In genomic region chr15:28020644-28021043, GRCh38 we compare ENCODE assay signal across 23 cellular contexts.
DNase-seq lines count a peak whose midpoint lies in the region; ATAC-seq and TF ChIP-seq lines count a peak whose summit lies in the region.
"Had no signal": no experiment of that assay in that cellular context is flagged by ENCODE, and none has a peak within 500 bp of the region (broad histone marks: within the 10 kb centered on the region; RNA-seq: fewer than 3 reads in every experiment).

No MANE protein-coding gene starts in this region.

- no peak for TF ChIP-seq CTCF in coronary artery (IDR thresholded peaks at IDR 0.05)
- no peak for TF ChIP-seq CTCF in neural progenitor cell (IDR thresholded peaks at IDR 0.05)

- no peak overlapping the region for H3K4me3 Mint-ChIP-seq in activated CD4-positive, alpha-beta T cell treated with anti-CD3 and anti-CD28 coated beads, Interleukin-2, amount 10 ng/mL, durations not matched to agents 24 days and 14 days
- H3K4me3 Mint-ChIP-seq in neural progenitor cell = no peak overlapping the region
- no peak overlapping the region for H3K4me3 Mint-ChIP-seq in stimulated activated naive B cell treated with anti-CD40 and anti-IgM and Interleukin-4, amounts not matched to agents 10 μg/mL and 1 μg/mL and 100 μg/mL, for 72 hours
- H3K4me3 Mint-ChIP-seq: B cell; CD14-positive monocyte; CD8-positive, alpha-beta memory T cell had no signal

- no peak overlapping the region for H3K4me2 ChIP-seq in neural progenitor cell
- H3K4me2 ChIP-seq: SK-N-SH had no signal

- H3F3A ChIP-seq in neural progenitor cell (ENCODE audit: low read depth) = peaks cover 15% of the 10 kb centered on the region

- no peaks in the 10 kb centered on the region for H3K36me3 ChIP-seq in neural progenitor cell

- H3K27me3 ChIP-seq in neural progenitor cell = no peaks in the 10 kb centered on the region

- no peak overlapping the region for H2AFZ ChIP-seq in neural progenitor cell (replicated peaks)

- no peak overlapping the region for H3K27ac ChIP-seq in coronary artery
- H3K27ac ChIP-seq in neural progenitor cell = no peak overlapping the region
- H3K27ac ChIP-seq: 22Rv1 had no signal

- peaks cover 15% of the 10 kb centered on the region for H3K4me1 ChIP-seq in neural progenitor cell

- ATAC-seq in HG03520 (IDR thresholded peaks at IDR 0.05; ENCODE audit: unreplicated experiment) = no peak
- no peak for ATAC-seq in stimulated activated naive B cell treated with anti-CD40 and anti-IgM and Interleukin-4, amounts not matched to agents 10 μg/mL and 1 μg/mL and 100 μg/mL, for 72 hours (replicated peaks)
- ATAC-seq: PC-3 had no signal

- H3K9ac ChIP-seq in neural progenitor cell = no peak overlapping the region
- H3K9ac ChIP-seq: SK-N-SH had no signal

- H3K4me1 Mint-ChIP-seq in activated CD4-positive, alpha-beta T cell treated with anti-CD3 and anti-CD28 coated beads, Interleukin-2, amount 10 ng/mL, durations not matched to agents 24 days and 14 days = no peaks in the 10 kb centered on the region
- H3K4me1 Mint-ChIP-seq in neural progenitor cell = peaks cover 24% of the 10 kb centered on the region
- H3K4me1 Mint-ChIP-seq in stimulated activated naive B cell treated with anti-CD40 and anti-IgM and Interleukin-4, amounts not matched to agents 10 μg/mL and 1 μg/mL and 100 μg/mL, for 72 hours = peaks cover 0 to 13% of the 10 kb centered on the region in 2 donors
- H3K4me1 Mint-ChIP-seq: B cell; CD14-positive monocyte; CD8-positive, alpha-beta memory T cell had no signal

- no peaks in the 10 kb centered on the region for H3K27me3 Mint-ChIP-seq in activated CD4-positive, alpha-beta T cell treated with anti-CD3 and anti-CD28 coated beads, Interleukin-2, amount 10 ng/mL, durations not matched to agents 24 days and 14 days
- H3K27me3 Mint-ChIP-seq in neural progenitor cell (ENCODE audit: insufficient read depth, low read depth) = peaks cover 8% of the 10 kb centered on the region
- peaks cover 3 to 8% of the 10 kb centered on the region in 2 donors for H3K27me3 Mint-ChIP-seq in stimulated activated naive B cell treated with anti-CD40 and anti-IgM and Interleukin-4, amounts not matched to agents 10 μg/mL and 1 μg/mL and 100 μg/mL, for 72 hours
- H3K27me3 Mint-ChIP-seq: B cell had no signal

- no peaks in the 10 kb centered on the region for H3K79me2 ChIP-seq in neural progenitor cell (ENCODE audit: low read depth)

- no peak overlapping the region for H3K27ac Mint-ChIP-seq in activated CD4-positive, alpha-beta T cell treated with anti-CD3 and anti-CD28 coated beads, Interleukin-2, amount 10 ng/mL, durations not matched to agents 24 days and 14 days
- peak overlapping the region; percentile 44 for H3K27ac Mint-ChIP-seq in neural progenitor cell
- no peak overlapping the region for H3K27ac Mint-ChIP-seq in stimulated activated naive B cell treated with anti-CD40 and anti-IgM and Interleukin-4, amounts not matched to agents 10 μg/mL and 1 μg/mL and 100 μg/mL, for 72 hours
- H3K27ac Mint-ChIP-seq: B cell; CD8-positive, alpha-beta memory T cell had no signal

- no peaks in the 10 kb centered on the region for H3K9me3 ChIP-seq in neural progenitor cell (ENCODE audit: low read depth)
- H3K9me3 ChIP-seq: SK-N-SH had no signal

- no peaks in the 10 kb centered on the region for H3K9me3 Mint-ChIP-seq in activated CD4-positive, alpha-beta T cell treated with anti-CD3 and anti-CD28 coated beads, Interleukin-2, amount 10 ng/mL, durations not matched to agents 24 days and 14 days
- peaks cover 2% of the 10 kb centered on the region for H3K9me3 Mint-ChIP-seq in neural progenitor cell
- no peaks in the 10 kb centered on the region for H3K9me3 Mint-ChIP-seq in stimulated activated naive B cell treated with anti-CD40 and anti-IgM and Interleukin-4, amounts not matched to agents 10 μg/mL and 1 μg/mL and 100 μg/mL, for 72 hours
- H3K9me3 Mint-ChIP-seq: CD14-positive monocyte had no signal

- intact Hi-C loops in activated CD4-positive, alpha-beta T cell treated with anti-CD3 and anti-CD28 coated beads, Interleukin-2, amount 10 ng/mL, durations not matched to agents 24 days and 14 days (cut with micrococcal nuclease) = no loop called here

- H4K20me1 ChIP-seq in neural progenitor cell (ENCODE audit: low read depth) = no peaks in the 10 kb centered on the region

- H3K36me3 Mint-ChIP-seq in activated CD4-positive, alpha-beta T cell treated with anti-CD3 and anti-CD28 coated beads, Interleukin-2, amount 10 ng/mL, durations not matched to agents 24 days and 14 days (ENCODE audit: low read depth) = no peaks in the 10 kb centered on the region
- H3K36me3 Mint-ChIP-seq in neural progenitor cell = no peaks in the 10 kb centered on the region
- no peaks in the 10 kb centered on the region for H3K36me3 Mint-ChIP-seq in stimulated activated naive B cell treated with anti-CD40 and anti-IgM and Interleukin-4, amounts not matched to agents 10 μg/mL and 1 μg/mL and 100 μg/mL, for 72 hours
- H3K36me3 Mint-ChIP-seq: CD14-positive monocyte; CD8-positive, alpha-beta memory T cell had no signal

- DNase-seq in activated CD4-positive, alpha-beta T cell treated with anti-CD3 and anti-CD28 coated beads, Interleukin-2, amount 10 ng/mL, durations not matched to agents 24 days and 14 days = peak; percentile 44
- DNase-seq in activated CD4-positive, alpha-beta T cell treated with anti-CD3 and anti-CD28 coated beads, Interleukin-2, amount 50 U/mL, for 1 hour = no peak
- peak; percentile 61 for DNase-seq in coronary artery (ENCODE audit: low spot score)
- no peak for DNase-seq in neural progenitor cell (ENCODE audit: low spot score)
- no peak for DNase-seq in stimulated activated naive B cell treated with anti-CD40 and anti-IgM and Interleukin-4, amounts not matched to agents 10 μg/mL and 1 μg/mL and 100 μg/mL, for 72 hours
- DNase-seq in NCI-H510A treated with DMSO at 0.1 percent for 48 hours (lab: John Stamatoyannopoulos, UW) = no peak
- no peak for DNase-seq in H4 (ENCODE audit: low spot score)
- DNase-seq: CD8-positive, alpha-beta memory T cell; DMS 273 treated with DMSO at 0.1 percent for 48 hours; EL; GF-D8; KBM-7; MV-4-11; NCI-H1436 treated with DMSO at 0.1 percent for 48 hours; NCI-H187 treated with DMSO at 0.1 percent for 48 hours; NCI-H526; NK-92 treated with Interleukin-12 subunit alpha and Interleukin-12 subunit beta, amount 100 ng/mL, for 24 hours; PC-3 had no signal

- H3K4me3 ChIP-seq in coronary artery (no peak overlapping the region), neural progenitor cell (no peak overlapping the region)

Comparison
In these comparisons a context has a peak if more than half of its experiments do, and no peak if none do; other contexts are left out.
1. DNase-seq: peak in activated CD4-positive, alpha-beta T cell treated with anti-CD3 and anti-CD28 coated beads, Interleukin-2, amount 10 ng/mL, durations not matched to agents 24 days and 14 days (single experiment) and coronary artery (single experiment); none in activated CD4-positive, alpha-beta T cell treated with anti-CD3 and anti-CD28 coated beads, Interleukin-2, amount 50 U/mL, for 1 hour (single experiment), neural progenitor cell (single experiment), stimulated activated naive B cell treated with anti-CD40 and anti-IgM and Interleukin-4, amounts not matched to agents 10 μg/mL and 1 μg/mL and 100 μg/mL, for 72 hours (single experiment), NCI-H510A treated with DMSO at 0.1 percent for 48 hours (single experiment) and H4 (single experiment).